Comparison of ENCODE assay signal across 1 cellular context in the genomic region with DNA sequence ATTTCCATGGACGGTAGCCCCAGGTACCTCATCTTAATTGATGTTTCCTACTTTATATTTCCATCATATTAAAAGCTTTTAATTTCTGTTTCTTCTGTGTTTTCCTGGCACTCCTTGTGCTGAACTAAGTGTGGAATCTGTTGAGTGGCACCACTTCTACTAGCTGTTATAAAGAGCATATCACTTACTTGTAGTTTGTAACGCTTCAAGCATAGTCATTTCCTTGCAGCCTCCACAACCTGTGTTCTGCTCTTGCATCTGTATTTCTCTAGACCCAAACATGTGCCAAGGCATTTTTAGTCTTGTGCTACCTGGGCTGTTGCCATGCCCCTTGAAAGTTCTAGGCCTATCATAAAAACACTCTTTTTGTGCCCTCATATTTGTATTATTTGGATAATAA.
TF ChIP-seq lines count a peak whose summit lies in the region.

No MANE protein-coding gene starts in this region.

TF ChIP-seq in GM12878, 131 proteins besides CTCF, POLR2A, EP300 and RAD21:
- TF ChIP-seq CREM (IDR thresholded peaks at IDR 0.05; ENCODE audit: low read depth) = no peak
